Comparison of ENCODE assay signal across 15 cellular contexts in genomic region chr1:246142320-246142893, GRCh38.
DNase-seq lines count a peak whose midpoint lies in the region; ATAC-seq and TF ChIP-seq lines count a peak whose summit lies in the region.
"Had no signal": no experiment of that assay in that cellular context is flagged by ENCODE, and none has a peak within 500 bp of the region (broad histone marks: within the 10 kb centered on the region; RNA-seq: fewer than 3 reads in every experiment).

No MANE protein-coding gene starts in this region.

- no peaks in the 10 kb centered on the region for H3K9me3 Mint-ChIP-seq in activated T-cell treated with anti-CD3 and anti-CD28 coated beads, Interleukin-2, amount 50 U/mL, for 4 hours

- H3K4me1 Mint-ChIP-seq in activated T-cell treated with anti-CD3 and anti-CD28 coated beads, Interleukin-2, amount 50 U/mL, for 4 hours (ENCODE audit: low read depth), result peaks cover 3% of the 10 kb centered on the region

- no peak for ATAC-seq in GM21390 (IDR thresholded peaks at IDR 0.05; ENCODE audit: unreplicated experiment)
- no peak for ATAC-seq in activated T-cell treated with anti-CD3 and anti-CD28 coated beads, Interleukin-2, amount 50 U/mL, for 4 hours

- DNase-seq in ACHN (peak; percentile 97), HS-27A (ENCODE audit: low read depth) (peak; percentile 56), astrocyte of the hippocampus (ENCODE audit: low read depth, low spot score) (peak; percentile 79), hepatocyte (ENCODE audit: low spot score) (peak; percentile 13), GM10248 (ENCODE audit: extremely low spot score) (no peak), GOT3 (lab: John Stamatoyannopoulos, UW) (no peak)
- no peak for DNase-seq in activated T-cell treated with anti-CD3 and anti-CD28 coated beads, Interleukin-2, amount 50 U/mL, for 4 hours
- DNase-seq: adrenal gland; heart left ventricle; midbrain; NCI-H446 treated with DMSO at 0.1 percent for 48 hours; stimulated activated CD8-positive, alpha-beta memory T cell treated with anti-CD3 and anti-CD28 coated beads, Interleukin-4, amount 100 ng/mL, for 48 hours had no signal

- no peaks in the 10 kb centered on the region for H3K79me2 ChIP-seq in hepatocyte

- H3K27ac ChIP-seq in hepatocyte, result no peak overlapping the region
- H3K27ac ChIP-seq: adrenal gland, C4-2B, heart left ventricle had no signal

- in situ Hi-C loops in ACHN (cut with HindIII; ENCODE audit: low pct_ligation_motif_present, low pct_unique_long_range_greater_than_20kb, low sequenced_read_pairs), result no loop called here

- no peak for TF ChIP-seq CTCF in hepatocyte (IDR thresholded peaks at IDR 0.05; ENCODE audit: poor library complexity)
- TF ChIP-seq CTCF in GM10248 (IDR thresholded peaks at IDR 0.05; ENCODE audit: control extremely low read depth, extremely low read depth, low read depth, missing control alignments), result no peak

- H3K27me3 ChIP-seq in hepatocyte, result no peaks in the 10 kb centered on the region
- H3K27me3 ChIP-seq: adrenal gland, heart left ventricle had no signal

- no peaks in the 10 kb centered on the region for H3K27me3 Mint-ChIP-seq in activated T-cell treated with anti-CD3 and anti-CD28 coated beads, Interleukin-2, amount 50 U/mL, for 4 hours (ENCODE audit: low read depth)

- no peaks in the 10 kb centered on the region for H3K9me2 ChIP-seq in hepatocyte (replicated peaks; ENCODE audit: insufficient read depth)

- CTCF ChIA-PET in GM10248 (lab: Yijun Ruan, JAX), result interaction anchor here (0.8 to 4.7 kb wide), 2 partner anchors 10 to 14 kb away, joined by 3 to 29 read pairs; no protein-coding TSS in a partner anchor

- POLR2A ChIA-PET in GM10248 (lab: Yijun Ruan, JAX), result no interaction called here

- H2AFZ ChIP-seq in hepatocyte, result no peak overlapping the region

- H3K4me2 ChIP-seq in hepatocyte, result no peak overlapping the region

- H3K4me3 ChIP-seq in hepatocyte, result no peak overlapping the region
- H3K4me3 ChIP-seq: adrenal gland, heart left ventricle had no signal

- peaks cover 7% of the 10 kb centered on the region for H3K4me1 ChIP-seq in hepatocyte (ENCODE audit: insufficient read depth)
- H3K4me1 ChIP-seq: heart left ventricle had no signal

- no peak overlapping the region for H3K4me3 Mint-ChIP-seq in activated T-cell treated with anti-CD3 and anti-CD28 coated beads, Interleukin-2, amount 50 U/mL, for 4 hours
- H3K4me3 Mint-ChIP-seq: T-helper 1 cell treated with Interleukin-12 subunit alpha and Interleukin-12 subunit beta and Interleukin-4 antibody, amounts not matched to agents 30 μg/mL and 1 μg/mL, for 36 hours had no signal

- peaks cover 7% of the 10 kb centered on the region for H3K36me3 Mint-ChIP-seq in activated T-cell treated with anti-CD3 and anti-CD28 coated beads, Interleukin-2, amount 50 U/mL, for 4 hours (ENCODE audit: insufficient read depth)

- no peaks in the 10 kb centered on the region for H3K36me3 ChIP-seq in hepatocyte (replicated peaks; ENCODE audit: insufficient read depth, low read depth)
- H3K36me3 ChIP-seq: adrenal gland, heart left ventricle had no signal

- no peaks in the 10 kb centered on the region for H4K20me1 ChIP-seq in hepatocyte (ENCODE audit: insufficient read depth, poor library complexity, severe bottlenecking)

- 80% methylated on average over 10 of the region's 10 CpGs for WGBS in hepatocyte (ENCODE audit: low lambda C conversion rate, missing lambda C conversion rate)

- H3K9me3 ChIP-seq in hepatocyte (ENCODE audit: low read depth), result no peaks in the 10 kb centered on the region
- H3K9me3 ChIP-seq: adrenal gland, heart left ventricle had no signal

Comparison
In these comparisons a context has a peak if more than half of its experiments do, and no peak if none do; other contexts are left out.
1. DNase-seq: peak in ACHN (single experiment), HS-27A (single experiment), astrocyte of the hippocampus (single experiment) and hepatocyte (single experiment); none in GM10248 (single experiment), GOT3 (single experiment) and activated T-cell treated with anti-CD3 and anti-CD28 coated beads, Interleukin-2, amount 50 U/mL, for 4 hours (single experiment).